Comparison of ENCODE assay signal across 17 cellular contexts in genomic region chr4:19151684-19152083, GRCh38.
A peak's percentile ranks its signal among the peaks of the same experiment; 100 is the strongest.
DNase-seq lines count a peak whose midpoint lies in the region; ATAC-seq, FAIRE-seq and TF ChIP-seq lines count a peak whose summit lies in the region.
"Had no signal": no experiment of that assay in that cellular context is flagged by ENCODE, and none has a peak within 500 bp of the region (broad histone marks: within the 10 kb centered on the region; RNA-seq: fewer than 3 reads in every experiment).

No MANE protein-coding gene starts in this region.

- no peaks in the 10 kb centered on the region for H3K27me3 ChIP-seq in MM.1S (replicated peaks; ENCODE audit: insufficient read depth, low read length)
- no peaks in the 10 kb centered on the region for H3K27me3 ChIP-seq in H1 (replicated peaks in 1 of 4; ENCODE audit: control insufficient read depth in 3 of 4, extremely low read depth in 1 of 4, insufficient read depth in 3 of 4, low read length in 3 of 4)
- no peaks in the 10 kb centered on the region for H3K27me3 ChIP-seq in Peyer's patch
- H3K27me3 ChIP-seq: BLaER1 had no signal

- TF ChIP-seq RAD21 in H1 (IDR thresholded peaks at IDR 0.05 in 1 of 2, conservative IDR thresholded peaks at IDR 0.05 in 1 of 2; ENCODE audit: low read depth in 2 of 2, low read length in 2 of 2), result no peak

- H3K23me2 ChIP-seq in H1 (ENCODE audit: low read depth, low read length), result no peaks in the 10 kb centered on the region

- H2BK15ac ChIP-seq in H1 (ENCODE audit: low read length), result no peak overlapping the region

- no peak overlapping the region for H3K23ac ChIP-seq in H1 (ENCODE audit: insufficient read length)

- no peak overlapping the region for H3K56ac ChIP-seq in H1 (replicated peaks; ENCODE audit: insufficient read length, low read depth, low read length)

- H3K9me3 ChIP-seq in MM.1S (replicated peaks; ENCODE audit: insufficient read depth, low read length) (no peaks in the 10 kb centered on the region), H1 (ENCODE audit: insufficient read depth in 2 of 2, low read depth in 1 of 2, low read length in 1 of 2) (0 out of 4 replicates have a peak, but pooled peaks cover 0 to 4% of the 10 kb centered on the region in 2 experiments), Peyer's patch (peaks cover 0 to 9% (median 0%) of the 10 kb centered on the region in 4 donors)
- H3K9me3 ChIP-seq: HAP-1 had no signal

- H3K4ac ChIP-seq in H1 (replicated peaks; ENCODE audit: insufficient read length, low read depth, low read length), result no peak overlapping the region

- no peak overlapping the region for H2BK12ac ChIP-seq in H1 (ENCODE audit: low read depth, low read length)

- no peak overlapping the region for H2AK5ac ChIP-seq in H1 (ENCODE audit: low read depth, low read length)

- no peak overlapping the region for H2BK20ac ChIP-seq in H1 (ENCODE audit: low read length)

- H4K20me1 ChIP-seq in MM.1S (ENCODE audit: insufficient read depth, low read length) (no peaks in the 10 kb centered on the region), H1 (replicated peaks in 1 of 2; ENCODE audit: control insufficient read depth in 1 of 2, insufficient read depth in 2 of 2, low read length in 2 of 2) (no peaks in the 10 kb centered on the region)
- H4K20me1 ChIP-seq: BLaER1 had no signal

- H3K36me3 ChIP-seq in MM.1S (replicated peaks; ENCODE audit: insufficient read depth, low read length), result no peaks in the 10 kb centered on the region
- no peaks in the 10 kb centered on the region for H3K36me3 ChIP-seq in H1 (ENCODE audit: control insufficient read depth in 2 of 4, insufficient read depth in 4 of 4, low read length in 3 of 4)
- H3K36me3 ChIP-seq in Peyer's patch, result no peaks in the 10 kb centered on the region
- H3K36me3 ChIP-seq: BLaER1, HAP-1 had no signal

- H3K79me2 ChIP-seq in MM.1S (ENCODE audit: low read length) (no peaks in the 10 kb centered on the region), H1 (ENCODE audit: control insufficient read depth in 1 of 2, insufficient read depth in 2 of 2, low read length in 2 of 2) (no peaks in the 10 kb centered on the region)

- no peaks in the 10 kb centered on the region for H3K9me2 ChIP-seq in MM.1S (replicated peaks; ENCODE audit: insufficient read depth, low read length)

- H3K79me1 ChIP-seq in H1 (ENCODE audit: low read depth, low read length), result no peaks in the 10 kb centered on the region

- H4K91ac ChIP-seq in H1 (replicated peaks; ENCODE audit: insufficient read length, low read length), result no peak overlapping the region

- no peak for FAIRE-seq in H1 (lab: Jason Lieb, UNC)
- FAIRE-seq: GM12892 had no signal

- TF ChIP-seq CTCF in MM.1S (IDR thresholded peaks at IDR 0.05; ENCODE audit: low read length) (no peak), H1 (IDR thresholded peaks at IDR 0.05; ENCODE audit: control extremely low read depth in 1 of 3, insufficient read depth in 1 of 3, low read depth in 1 of 3, low read length in 3 of 3) (no peak), Peyer's patch (IDR thresholded peaks at IDR 0.05) (no peak)

- H3K9ac ChIP-seq in MM.1S (ENCODE audit: low read length) (no peak overlapping the region), H1 (replicated peaks in 1 of 4; ENCODE audit: extremely low read depth in 1 of 4, low read depth in 3 of 4, low read length in 3 of 4) (no peak overlapping the region)
- H3K9ac ChIP-seq: BLaER1 had no signal

- no peak overlapping the region for H4K5ac ChIP-seq in H1 (ENCODE audit: insufficient read length, low read depth, low read length)

- WGBS in H1 (ENCODE audit: extremely low coverage in 1 of 2, insufficient coverage in 1 of 2, insufficient read length in 1 of 2, insufficient replicate concordance in 2 of 2, low coverage in 1 of 2, low lambda C conversion rate in 2 of 2, missing lambda C conversion rate in 1 of 2), 2 experiments, result 74% methylated on average over 1 of the region's 1 CpG; no CpG with 5 or more reads in 1 of the 2 experiments

- H3K18ac ChIP-seq in H1 (ENCODE audit: extremely low read depth, low read length), result no peak overlapping the region

- H3K27ac ChIP-seq in MM.1S (ENCODE audit: low read length) (peak overlapping the region; percentile 34; the same call in 1 of the 2 replicates), H1 (ENCODE audit: low read depth, low read length) (no peak overlapping the region), Peyer's patch (no peak overlapping the region)
- H3K27ac ChIP-seq: BLaER1, HL-60 had no signal

- H2AFZ ChIP-seq in MM.1S (ENCODE audit: low read length), result peak overlapping the region; percentile 30
- peak overlapping the region; percentile 44; the same call in 1 of the 2 replicates for H2AFZ ChIP-seq in H1 (ENCODE audit: low read length)

- H3K14ac ChIP-seq in H1 (ENCODE audit: insufficient read length), result no peak overlapping the region

- H3K4me2 ChIP-seq in MM.1S (ENCODE audit: low read depth, low read length) (0 out of 2 replicates have a peak overlapping the region, but pooled peaks have one; percentile 8), H1 (ENCODE audit: insufficient read depth in 1 of 2, low read depth in 2 of 2, low read length in 2 of 2) (no peak overlapping the region)
- H3K4me2 ChIP-seq: BLaER1 had no signal

- no peak overlapping the region for H2BK120ac ChIP-seq in H1 (replicated peaks; ENCODE audit: low read depth, low read length)

- H3K4me1 ChIP-seq in MM.1S (ENCODE audit: low read length) (peaks cover 15% of the 10 kb centered on the region), H1 (replicated peaks in 1 of 4; ENCODE audit: control insufficient read depth in 3 of 4, insufficient read depth in 4 of 4, low read length in 3 of 4) (no peaks in the 10 kb centered on the region), Peyer's patch (no peaks in the 10 kb centered on the region)
- H3K4me1 ChIP-seq: BLaER1, HAP-1 had no signal

- CTCF ChIA-PET in H1 (lab: Charles Lee; ENCODE audit: partially characterized antibody), result no interaction called here

- TF ChIP-seq EP300 in H1 (IDR thresholded peaks at IDR 0.05; ENCODE audit: borderline replicate concordance in 1 of 2, low read depth in 2 of 2, low read length in 2 of 2), result no peak

- POLR2A ChIA-PET in H1 (lab: Charles Lee; ENCODE audit: partially characterized antibody), result no interaction called here

- H3F3A ChIP-seq in MM.1S (ENCODE audit: insufficient read depth, low read length), result no peaks in the 10 kb centered on the region

- DNase-seq in MM.1S, result no peak
- DNase-seq in H1 (ENCODE audit: low read depth in 1 of 2, low spot score in 2 of 2), result no peak
- DNase-seq in activated CD4-positive, alpha-beta T cell treated with anti-CD3 and anti-CD28 coated beads, Interleukin-2, amount 50 U/mL, for 1 hour, result no peak
- no peak for DNase-seq in Peyer's patch
- DNase-seq: 8988T, AML-193, DMS79, GOT3, IMR-90, KBM-7 had no signal

- H2BK5ac ChIP-seq in H1 (ENCODE audit: low read depth, low read length), result no peak overlapping the region

- ATAC-seq in GM18868 (IDR thresholded peaks at IDR 0.05; ENCODE audit: unreplicated experiment), result peak; percentile 39
- ATAC-seq in HG02852 (IDR thresholded peaks at IDR 0.05; ENCODE audit: unreplicated experiment), result peak; percentile 32
- ATAC-seq in HG02981 (IDR thresholded peaks at IDR 0.05; ENCODE audit: unreplicated experiment), result no peak

- TF ChIP-seq POLR2A in H1 (IDR thresholded peaks at IDR 0.05; ENCODE audit: control extremely low read depth in 1 of 2, low read depth in 2 of 2, low read length in 2 of 2) (no peak), Peyer's patch (IDR thresholded peaks at IDR 0.05) (no peak)

- H4K8ac ChIP-seq in H1 (ENCODE audit: extremely low read depth, insufficient read depth, low read length), result no peak overlapping the region

- H3K4me3 ChIP-seq in MM.1S (ENCODE audit: low read length) (no peak overlapping the region), H1 (ENCODE audit: extremely low read depth in 1 of 4, insufficient read depth in 2 of 4, low read depth in 3 of 4, low read length in 4 of 4) (no peak overlapping the region), Peyer's patch (no peak overlapping the region)
- H3K4me3 ChIP-seq: BLaER1, HAP-1 had no signal
